Comparison of ENCODE assay signal across 22 cellular contexts in the genomic region with DNA sequence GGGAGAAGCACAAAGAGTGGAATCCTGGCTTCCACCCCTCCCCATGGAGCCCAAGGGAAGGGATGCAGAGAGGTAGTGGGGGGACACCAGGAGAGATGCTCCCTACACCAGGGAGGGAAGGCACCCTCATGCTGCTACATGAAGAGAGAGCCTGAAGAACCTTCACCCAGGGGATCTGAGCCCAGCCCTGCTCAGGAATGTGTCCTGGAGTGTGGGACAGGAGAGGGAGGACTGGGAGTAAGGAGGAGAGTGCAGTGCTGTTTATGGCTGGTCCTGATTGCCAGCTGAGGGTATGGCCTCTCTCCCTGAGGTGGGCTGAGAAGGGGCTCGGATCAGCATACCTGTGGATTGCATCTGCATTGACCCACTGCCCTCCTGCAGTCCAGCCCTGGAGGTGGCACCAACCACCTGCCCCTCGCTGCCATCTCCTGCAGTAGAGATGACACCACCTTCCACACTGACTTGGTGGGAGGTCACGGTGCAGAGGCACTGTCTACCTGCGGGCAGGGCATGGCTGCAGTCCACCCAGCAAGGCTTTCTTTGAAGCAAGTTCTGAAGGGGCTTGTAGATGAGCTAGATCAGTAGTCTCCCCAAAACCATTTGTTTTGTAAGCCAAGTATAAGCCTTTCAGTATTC.
DNase-seq lines count a peak whose midpoint lies in the region; ATAC-seq and TF ChIP-seq lines count a peak whose summit lies in the region.
"Had no signal": no experiment of that assay in that cellular context is flagged by ENCODE, and none has a peak within 500 bp of the region (broad histone marks: within the 10 kb centered on the region; RNA-seq: fewer than 3 reads in every experiment).

No MANE protein-coding gene starts in this region.

- 0 out of 2 replicates have a peak, but pooled peaks cover 5% of the 10 kb centered on the region for H4K20me1 ChIP-seq in BLaER1

- H3K9me3 ChIP-seq in BLaER1 (no peaks in the 10 kb centered on the region), lower lobe of right lung (no peaks in the 10 kb centered on the region), transverse colon (no peaks in the 10 kb centered on the region)
- H3K9me3 ChIP-seq: BE2C had no signal

- H3K9ac ChIP-seq in BLaER1 = no peak overlapping the region
- H3K9ac ChIP-seq: KMS-11 had no signal

- H3K27ac Mint-ChIP-seq in osteocyte (ENCODE audit: unreplicated experiment) = no peak overlapping the region
- H3K27ac Mint-ChIP-seq in activated naive CD4-positive, alpha-beta T cell treated with anti-CD3 and anti-CD28 coated beads, Interleukin-2, amount 50 U/mL, for 72 hours = no peak overlapping the region
- H3K27ac Mint-ChIP-seq: CD8-positive, alpha-beta T cell had no signal

- TF ChIP-seq POLR2A in transverse colon (IDR thresholded peaks at IDR 0.05) = no peak

- H3K36me3 Mint-ChIP-seq in osteocyte (ENCODE audit: unreplicated experiment) = no peaks in the 10 kb centered on the region
- H3K36me3 Mint-ChIP-seq in activated naive CD4-positive, alpha-beta T cell treated with anti-CD3 and anti-CD28 coated beads, Interleukin-2, amount 50 U/mL, for 72 hours = no peaks in the 10 kb centered on the region
- H3K36me3 Mint-ChIP-seq: CD8-positive, alpha-beta T cell had no signal

- peak; percentile 53 for DNase-seq in LoVo (ENCODE audit: low spot score)
- no peak for DNase-seq in lower lobe of right lung
- peak; percentile 15 for DNase-seq in transverse colon
- DNase-seq in hippocampal formation (lab: John Stamatoyannopoulos, UW) = no peak
- DNase-seq in osteocyte (ENCODE audit: extremely low spot score, unreplicated experiment) = no peak
- no peak for DNase-seq in activated naive CD4-positive, alpha-beta T cell treated with anti-CD3 and anti-CD28 coated beads, Interleukin-2, amount 50 U/mL, for 72 hours (ENCODE audit: low spot score in 2 of 2)
- DNase-seq: BE2C; Calu3; CD8-positive, alpha-beta T cell; DMS53; EL; NCI-H1417; NCI-H187; NCI-H2107; NCI-H524; NCI-H82; PC-3; SIG-M5 had no signal

- no peak for TF ChIP-seq CTCF in lower lobe of right lung (IDR thresholded peaks at IDR 0.05)
- no peak for TF ChIP-seq CTCF in transverse colon (IDR thresholded peaks at IDR 0.05)
- no peak for TF ChIP-seq CTCF in osteocyte (IDR thresholded peaks at IDR 0.05)

- in situ Hi-C loops in transverse colon (cut with MboI; ENCODE audit: low pct_ligation_motif_present in 1 of 4, low pct_unique_long_range_greater_than_20kb in 1 of 4, low sequenced_read_pairs in 3 of 4) = loop anchor here in 1 of 4 donors (10.0 kb wide), 1 partner anchor 165 kb away; no protein-coding TSS in a partner anchor

- TF ChIP-seq EP300 in transverse colon (IDR thresholded peaks at IDR 0.05; ENCODE audit: low read depth) = no peak

- ATAC-seq in lower lobe of right lung (peak; percentile 39 to 46), GM21717 (IDR thresholded peaks at IDR 0.05; ENCODE audit: unreplicated experiment) (no peak)
- no peak for ATAC-seq in activated naive CD4-positive, alpha-beta T cell treated with anti-CD3 and anti-CD28 coated beads, Interleukin-2, amount 50 U/mL, for 72 hours
- ATAC-seq: CD8-positive, alpha-beta T cell; PC-3 had no signal

- H3K27ac ChIP-seq in BLaER1 (no peak overlapping the region), lower lobe of right lung (no peak overlapping the region), transverse colon (no peak overlapping the region)
- H3K27ac ChIP-seq: KMS-11, RWPE1 had no signal

- H3K4me3 ChIP-seq in BLaER1 (no peak overlapping the region), lower lobe of right lung (no peak overlapping the region), transverse colon (no peak overlapping the region)

- H3K4me1 Mint-ChIP-seq in osteocyte (ENCODE audit: unreplicated experiment) = peaks cover 1% of the 10 kb centered on the region

- H3K9me3 Mint-ChIP-seq in osteocyte (ENCODE audit: unreplicated experiment) = no peaks in the 10 kb centered on the region
- no peaks in the 10 kb centered on the region for H3K9me3 Mint-ChIP-seq in activated naive CD4-positive, alpha-beta T cell treated with anti-CD3 and anti-CD28 coated beads, Interleukin-2, amount 50 U/mL, for 72 hours
- H3K9me3 Mint-ChIP-seq: CD8-positive, alpha-beta T cell had no signal

- H3K27me3 ChIP-seq in BLaER1 (no peaks in the 10 kb centered on the region; the same call in 1 of the 2 replicates), lower lobe of right lung (ENCODE audit: low read depth) (no peaks in the 10 kb centered on the region), transverse colon (no peaks in the 10 kb centered on the region)

- peak overlapping the region; percentile 57 for H3K4me2 ChIP-seq in BLaER1
- H3K4me2 ChIP-seq: KMS-11 had no signal

- H3K4me1 ChIP-seq in BLaER1 (peaks cover 65% of the 10 kb centered on the region), lower lobe of right lung (no peaks in the 10 kb centered on the region), transverse colon (peaks cover 0 to 21% (median 7%) of the 10 kb centered on the region in 4 donors)
- H3K4me1 ChIP-seq: BE2C had no signal

- peaks cover 25% of the 10 kb centered on the region for H3K27me3 Mint-ChIP-seq in osteocyte (ENCODE audit: unreplicated experiment)

- 33 to 86% methylated on average over 1 to 4 of the region's 4 CpGs for WGBS in transverse colon (ENCODE audit: low coverage in 1 of 2), 2 donors

- no peak overlapping the region for H3K4me3 Mint-ChIP-seq in osteocyte (ENCODE audit: unreplicated experiment)
- H3K4me3 Mint-ChIP-seq: CD8-positive, alpha-beta T cell had no signal

- intact Hi-C loops in lower lobe of right lung (cut with DNase I) (no loop called here), transverse colon (cut with DNase I; ENCODE audit: low total_unique reads) (no loop called here)

- H3K36me3 ChIP-seq in BLaER1 = no peaks in the 10 kb centered on the region
- H3K36me3 ChIP-seq in lower lobe of right lung = no peaks in the 10 kb centered on the region
- no peaks in the 10 kb centered on the region for H3K36me3 ChIP-seq in transverse colon
- H3K36me3 ChIP-seq: BE2C had no signal

Comparison
In these comparisons a context has a peak if more than half of its experiments do, and no peak if none do; other contexts are left out.
1. DNase-seq: peak in LoVo (single experiment) and transverse colon (single experiment); none in lower lobe of right lung (single experiment), hippocampal formation (0 of 2), osteocyte (single experiment) and activated naive CD4-positive, alpha-beta T cell treated with anti-CD3 and anti-CD28 coated beads, Interleukin-2, amount 50 U/mL, for 72 hours (0 of 2).
2. ATAC-seq: peak in lower lobe of right lung (2 of 2); none in GM21717 (single experiment) and activated naive CD4-positive, alpha-beta T cell treated with anti-CD3 and anti-CD28 coated beads, Interleukin-2, amount 50 U/mL, for 72 hours (0 of 2).